Comparison of ENCODE assay signal across 28 cellular contexts in the genomic region with DNA sequence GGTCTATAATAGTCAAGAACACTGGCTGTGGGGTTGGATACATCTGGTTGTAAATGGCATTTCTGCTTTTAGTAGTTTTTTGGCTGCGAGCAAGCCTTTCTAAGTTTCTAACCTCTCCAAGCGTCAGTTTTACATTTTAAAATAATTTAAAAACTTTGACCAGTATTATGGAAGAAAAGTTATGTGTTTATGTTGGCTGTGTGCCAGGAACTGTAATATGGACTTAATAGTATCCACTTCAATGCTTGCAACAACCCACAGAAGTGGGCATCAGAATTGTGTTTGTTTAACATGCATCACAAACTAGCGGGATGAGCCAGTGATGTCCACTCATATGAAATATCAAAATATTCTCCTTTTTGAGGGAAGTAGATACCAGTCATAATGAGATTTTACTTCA.
"Had no signal": no experiment of that assay in that cellular context is flagged by ENCODE, and none has a peak within 500 bp of the region (broad histone marks: within the 10 kb centered on the region; RNA-seq: fewer than 3 reads in every experiment).

No MANE protein-coding gene starts in this region.

- H3K9me3 ChIP-seq: adrenal gland had no signal

- DNase-seq: activated B cell treated with CpG ODN at 0.5 μM for 24 hours; activated CD4-positive, alpha-beta memory T cell treated with anti-CD3 and anti-CD28 coated beads for 36 hours; activated CD4-positive, alpha-beta T cell treated with anti-CD3 and anti-CD28 coated beads for 4 hours; activated CD4-positive, alpha-beta T cell treated with anti-CD3 and anti-CD28 coated beads, Interleukin-2, amount 10 ng/mL, durations not matched to agents 24 days and 14 days; activated CD4-positive, alpha-beta T cell treated with anti-CD3 and anti-CD28 coated beads, Interleukin-2, amount 50 U/mL, for 1 hour; activated CD4-positive, alpha-beta T cell treated with anti-CD3 and anti-CD28 coated beads, Interleukin-2, amount 50 U/mL, for 4 hours; activated CD4-positive, CD25-positive, alpha-beta regulatory T cell treated with anti-CD3 and anti-CD28 coated beads, Interleukin-2, amount 50 U/mL, for 72 hours; activated CD8-positive, alpha-beta memory T cell treated with anti-CD3 and anti-CD28 coated beads, Interleukin-2, amount 50 U/mL, for 4 hours; activated CD8-positive, alpha-beta T cell treated with anti-CD3 and anti-CD28 coated beads for 36 hours; activated effector memory CD4-positive, alpha-beta T cell treated with anti-CD3 and anti-CD28 coated beads, Interleukin-2, amount 50 U/mL, for 16 hours; activated gamma-delta T cell treated with Interleukin-2 at 50 U/mL for 16 hours; activated naive CD4-positive, alpha-beta T cell; activated naive CD4-positive, alpha-beta T cell treated with anti-CD3 and anti-CD28 coated beads for 36 hours; activated naive CD4-positive, alpha-beta T cell treated with anti-CD3 and anti-CD28 coated beads, Interleukin-2, amount 50 U/mL, for 16 hours; activated naive CD8-positive, alpha-beta T cell treated with anti-CD3 and anti-CD28 coated beads for 36 hours; activated T-cell treated with anti-CD3 and anti-CD28 coated beads for 4 hours; activated T-cell treated with anti-CD3 and anti-CD28 coated beads, Interleukin-2, amount 50 U/mL, for 1 hour; activated T-cell treated with anti-CD3 and anti-CD28 coated beads, Interleukin-2, amount 50 U/mL, for 4 hours; activated T-cell treated with anti-CD3 and anti-CD28 coated beads, Interleukin-2, amount 50 U/mL, for 72 hours; adrenal gland; amniotic stem cell; aorta; caudate nucleus; cerebellar nuclear complex; T-helper 2 cell; T-helper 9 cell had no signal

- H3K27ac ChIP-seq: adrenal gland, cardiac muscle cell, VCaP had no signal

- H3K36me3 ChIP-seq: adrenal gland, cardiac muscle cell had no signal

- H3K4me1 ChIP-seq: adrenal gland had no signal

- H3K4me3 ChIP-seq: adrenal gland, cardiac muscle cell had no signal

- H3K27me3 ChIP-seq: adrenal gland, cardiac muscle cell had no signal
